ENCODE assay signal across 35 cellular contexts in the genomic region with DNA sequence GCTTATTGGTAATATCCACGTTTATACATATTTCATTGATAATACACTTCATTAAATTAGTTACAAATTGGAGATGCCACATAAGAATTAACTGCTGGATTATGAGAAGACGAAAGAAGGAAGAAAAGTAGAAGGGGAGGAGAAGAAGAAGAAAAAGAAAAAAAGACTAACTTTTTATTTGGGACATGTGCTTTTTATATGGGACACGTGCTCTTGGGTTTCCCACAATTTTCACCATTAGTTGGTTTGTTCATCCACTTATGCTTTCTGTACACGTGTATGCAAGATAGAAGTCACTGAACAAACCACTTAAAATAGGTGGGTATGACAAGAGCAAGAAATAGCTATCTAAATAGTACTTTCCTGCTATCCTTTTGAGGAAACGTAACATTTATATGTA.
"Had no signal": no experiment of that assay in that cellular context is flagged by ENCODE, and none has a peak within 500 bp of the region (broad histone marks: within the 10 kb centered on the region; RNA-seq: fewer than 3 reads in every experiment).

No MANE protein-coding gene starts in this region.

- H3K4me3 ChIP-seq: MG63 had no signal

- DNase-seq: Karpas-422, Kasumi-1, MG63, MM.1S, MV-4-11, NCI-H1048, NCI-H1092, NCI-H1092 treated with DMSO at 0.1 percent for 48 hours, NCI-H1105, NCI-H1105 treated with DMSO at 0.1 percent for 48 hours, NCI-H1417, NCI-H1417 treated with DMSO at 0.1 percent for 48 hours, NCI-H1436, NCI-H1436 treated with DMSO at 0.1 percent for 48 hours, NCI-H146, NCI-H1694, NCI-H1694 treated with DMSO at 0.1 percent for 48 hours, NCI-H187, NCI-H187 treated with DMSO at 0.1 percent for 48 hours, NCI-H1930, NCI-H2029, NCI-H2029 treated with DMSO at 0.1 percent for 48 hours, NCI-H2081, NCI-H2081 treated with DMSO at 0.1 percent for 48 hours, NCI-H2107, NCI-H2171, NCI-H2171 treated with DMSO at 0.1 percent for 48 hours, NCI-H2227 treated with DMSO at 0.1 percent for 48 hours, NCI-H226, NCI-H345, NCI-H446, NCI-H446 treated with DMSO at 0.1 percent for 48 hours, NCI-H510A, NCI-H510A treated with DMSO at 0.1 percent for 48 hours had no signal

- H3K36me3 ChIP-seq: MG63 had no signal

- H3K27ac ChIP-seq: KMS-11 had no signal

- H3K9ac ChIP-seq: KMS-11 had no signal

- H3K9me3 ChIP-seq: MG63 had no signal

- H3K4me2 ChIP-seq: KMS-11 had no signal
